11 cellular contexts compared by ENCODE assay signal in genomic region chr11:64888406-64888757, GRCh38. TPM values are rescaled to one million over a fixed set of nuclear protein-coding genes. Genes with fewer than 3 reads are reported as not detected.
DNase-seq lines count a peak whose midpoint lies in the region; ATAC-seq, FAIRE-seq and TF ChIP-seq lines count a peak whose summit lies in the region.
"Had no signal": no experiment of that assay in that cellular context is flagged by ENCODE, and none has a peak within 500 bp of the region (broad histone marks: within the 10 kb centered on the region; RNA-seq: fewer than 3 reads in every experiment).

No MANE protein-coding gene starts in this region.

- peak overlapping the region; percentile 65 for H3K4me3 Mint-ChIP-seq in activated T-cell treated with anti-CD3 and anti-CD28 coated beads, Interleukin-2, amount 50 U/mL, for 24 hours
- peak overlapping the region; percentile 55 for H3K4me3 Mint-ChIP-seq in activated CD8-positive, alpha-beta T cell treated with anti-CD3 and anti-CD28 coated beads for 36 hours
- H3K4me3 Mint-ChIP-seq in stimulated activated naive CD8-positive, alpha-beta T cell treated with anti-CD3 and anti-CD28 coated beads, Interleukin-15, amount 100 ng/mL, for 72 hours, result peak overlapping the region; percentile 72 to 87

- peaks cover 0 to 20% of the 10 kb centered on the region in 2 donors for H3K4me1 ChIP-seq in kidney (ENCODE audit: control insufficient read depth in 1 of 2, insufficient read depth in 1 of 2, low read depth in 1 of 2, low read length in 2 of 2)

- intact Hi-C loops in activated CD8-positive, alpha-beta T cell treated with anti-CD3 and anti-CD28 coated beads for 36 hours (cut with micrococcal nuclease), result no loop called here
- intact Hi-C loops in kidney (cut with DNase I), result no loop called here

- CTCF ChIA-PET in activated CD8-positive, alpha-beta T cell treated with anti-CD3 and anti-CD28 coated beads for 36 hours (lab: Charles Lee), result interaction anchor here (0.6 to 29.9 kb wide), 14 partner anchors 9 to 125 kb away, joined by 3 to 1168 read pairs (median 4); partner anchors contain the start of genes CDC42BPG, MEN1 and PPP2R5B

- H3K9ac ChIP-seq in kidney (ENCODE audit: low read length in 2 of 2), result no peak overlapping the region

- H3K27ac ChIP-seq in kidney (ENCODE audit: low read depth in 2 of 2, low read length in 2 of 2), result peak overlapping the region; percentile 20 to 27

- H3K36me3 ChIP-seq in kidney (ENCODE audit: control insufficient read depth in 1 of 2, insufficient read depth in 2 of 2, low read length in 2 of 2), result no peaks in the 10 kb centered on the region

- no peak for FAIRE-seq in kidney (lab: Jason Lieb, UNC)

- H3K27me3 Mint-ChIP-seq in activated T-cell treated with anti-CD3 and anti-CD28 coated beads, Interleukin-2, amount 50 U/mL, for 24 hours, result no peaks in the 10 kb centered on the region
- H3K27me3 Mint-ChIP-seq in activated CD8-positive, alpha-beta T cell treated with anti-CD3 and anti-CD28 coated beads for 36 hours, result no peaks in the 10 kb centered on the region
- no peaks in the 10 kb centered on the region for H3K27me3 Mint-ChIP-seq in stimulated activated naive CD8-positive, alpha-beta T cell treated with anti-CD3 and anti-CD28 coated beads, Interleukin-15, amount 100 ng/mL, for 72 hours

- ATAC-seq in activated CD8-positive, alpha-beta T cell treated with anti-CD3 and anti-CD28 coated beads for 36 hours, result no peak
- ATAC-seq in stimulated activated naive CD8-positive, alpha-beta T cell treated with anti-CD3 and anti-CD28 coated beads, Interleukin-15, amount 100 ng/mL, for 72 hours, result no peak
- no peak for ATAC-seq in HG02678 (IDR thresholded peaks at IDR 0.05; ENCODE audit: unreplicated experiment)
- ATAC-seq in HG03159 (IDR thresholded peaks at IDR 0.05; ENCODE audit: unreplicated experiment), result no peak

- no peak for TF ChIP-seq CTCF in activated CD8-positive, alpha-beta T cell treated with anti-CD3 and anti-CD28 coated beads for 36 hours (IDR thresholded peaks at IDR 0.05)
- TF ChIP-seq CTCF in kidney (IDR thresholded peaks at IDR 0.05; ENCODE audit: borderline replicate concordance, extremely low read depth, insufficient read depth), result no peak

- H3K4me1 Mint-ChIP-seq in activated T-cell treated with anti-CD3 and anti-CD28 coated beads, Interleukin-2, amount 50 U/mL, for 24 hours (ENCODE audit: low read depth), result peaks cover 30% of the 10 kb centered on the region
- H3K4me1 Mint-ChIP-seq in activated CD8-positive, alpha-beta T cell treated with anti-CD3 and anti-CD28 coated beads for 36 hours (ENCODE audit: low read depth), result peaks cover 33% of the 10 kb centered on the region
- peaks cover 49% of the 10 kb centered on the region for H3K4me1 Mint-ChIP-seq in stimulated activated naive CD8-positive, alpha-beta T cell treated with anti-CD3 and anti-CD28 coated beads, Interleukin-15, amount 100 ng/mL, for 72 hours

- peak overlapping the region; percentile 82 for H3K27ac Mint-ChIP-seq in activated T-cell treated with anti-CD3 and anti-CD28 coated beads, Interleukin-2, amount 50 U/mL, for 24 hours
- H3K27ac Mint-ChIP-seq in activated CD8-positive, alpha-beta T cell treated with anti-CD3 and anti-CD28 coated beads for 36 hours, result peak overlapping the region; percentile 74
- H3K27ac Mint-ChIP-seq in stimulated activated naive CD8-positive, alpha-beta T cell treated with anti-CD3 and anti-CD28 coated beads, Interleukin-15, amount 100 ng/mL, for 72 hours, result no peak overlapping the region

- H3K9me3 Mint-ChIP-seq in activated T-cell treated with anti-CD3 and anti-CD28 coated beads, Interleukin-2, amount 50 U/mL, for 24 hours, result no peaks in the 10 kb centered on the region
- H3K9me3 Mint-ChIP-seq in activated CD8-positive, alpha-beta T cell treated with anti-CD3 and anti-CD28 coated beads for 36 hours, result no peaks in the 10 kb centered on the region
- no peaks in the 10 kb centered on the region for H3K9me3 Mint-ChIP-seq in stimulated activated naive CD8-positive, alpha-beta T cell treated with anti-CD3 and anti-CD28 coated beads, Interleukin-15, amount 100 ng/mL, for 72 hours

- DNase-seq in activated T-cell treated with anti-CD3 and anti-CD28 coated beads, Interleukin-2, amount 50 U/mL, for 24 hours, result no peak
- DNase-seq in activated T-cell treated with anti-CD3 and anti-CD28 coated beads, Interleukin-2, amount 50 U/mL, for 1 hour, result no peak
- DNase-seq in activated CD8-positive, alpha-beta T cell treated with anti-CD3 and anti-CD28 coated beads for 36 hours, result no peak
- no peak for DNase-seq in kidney
- no peak for DNase-seq in stimulated activated naive CD8-positive, alpha-beta T cell treated with anti-CD3 and anti-CD28 coated beads, Interleukin-15, amount 100 ng/mL, for 72 hours
- DNase-seq in SHP77 (lab: John Stamatoyannopoulos, UW), result no peak

- POLR2A ChIA-PET in activated CD8-positive, alpha-beta T cell treated with anti-CD3 and anti-CD28 coated beads for 36 hours (lab: Charles Lee), result interaction anchor here (1.0 to 5.6 kb wide), 7 partner anchors 13 to 126 kb away, joined by 3 to 51 read pairs (median 5); partner anchors contain the start of gene ARL2

- H3K36me3 Mint-ChIP-seq in activated T-cell treated with anti-CD3 and anti-CD28 coated beads, Interleukin-2, amount 50 U/mL, for 24 hours (ENCODE audit: low read depth), result no peaks in the 10 kb centered on the region
- no peaks in the 10 kb centered on the region for H3K36me3 Mint-ChIP-seq in activated CD8-positive, alpha-beta T cell treated with anti-CD3 and anti-CD28 coated beads for 36 hours (ENCODE audit: low read depth)

- peak overlapping the region; percentile 27 to 29 for H3K4me3 ChIP-seq in kidney (ENCODE audit: low read length in 2 of 2)

- no peaks in the 10 kb centered on the region for H3K9me3 ChIP-seq in kidney (ENCODE audit: control insufficient read depth in 1 of 2, low read length in 2 of 2)

RNA-seq across cellular contexts. Expression of gene EHD1, which starts 10.0 kb away (rescaled TPM):
- 10 to 100 TPM; 60.3 to 65.1 TPM for total RNA-seq in activated CD8-positive, alpha-beta T cell treated with anti-CD3 and anti-CD28 coated beads for 36 hours
- 76.1 TPM for total RNA-seq in kidney
- 48.9 TPM for polyA plus RNA-seq in kidney (ENCODE audit: insufficient read depth, low read depth, low replicate concordance)

RNA-seq across cellular contexts. Expression of gene ATG2A, which starts 28.6 kb away (rescaled TPM):
- total RNA-seq in activated CD8-positive, alpha-beta T cell treated with anti-CD3 and anti-CD28 coated beads for 36 hours, result 10 to 100 TPM; 17.1 to 17.5 TPM
- 26.9 TPM for total RNA-seq in kidney
- polyA plus RNA-seq in kidney (ENCODE audit: insufficient read depth, low read depth, low replicate concordance), result 16.8 TPM

RNA-seq across cellular contexts. Expression of gene PPP2R5B, which starts 36.1 kb away (rescaled TPM):
- total RNA-seq in activated CD8-positive, alpha-beta T cell treated with anti-CD3 and anti-CD28 coated beads for 36 hours, result 10 to 100 TPM; 20.2 to 21.2 TPM
- total RNA-seq in kidney, result 21.2 TPM
- 16.8 TPM for polyA plus RNA-seq in kidney (ENCODE audit: insufficient read depth, low read depth, low replicate concordance)

RNA-seq across cellular contexts. Expression of gene CDC42BPG, which starts 43.9 kb away (rescaled TPM):
- under 1 TPM; 0.31 to 0.61 TPM for total RNA-seq in activated CD8-positive, alpha-beta T cell treated with anti-CD3 and anti-CD28 coated beads for 36 hours
- 20.7 TPM for total RNA-seq in kidney
- 4.5 TPM for polyA plus RNA-seq in kidney (ENCODE audit: insufficient read depth, low read depth, low replicate concordance)

RNA-seq across cellular contexts. Expression of gene GPHA2, which starts 47.3 kb away (rescaled TPM):
- total RNA-seq in activated CD8-positive, alpha-beta T cell treated with anti-CD3 and anti-CD28 coated beads for 36 hours, result not detected
- not detected for total RNA-seq in kidney
- polyA plus RNA-seq in kidney (ENCODE audit: insufficient read depth, low read depth, low replicate concordance), result 0.99 TPM
- total RNA-seq: LHCN-M2, pulmonary artery endothelial cell had no signal
- polyA plus RNA-seq: AG04450 had no signal

Comparison
In these comparisons a context has a peak if more than half of its experiments do, and no peak if none do; other contexts are left out.
1. H3K27ac Mint-ChIP-seq: peak in activated T-cell treated with anti-CD3 and anti-CD28 coated beads, Interleukin-2, amount 50 U/mL, for 24 hours (single experiment) and activated CD8-positive, alpha-beta T cell treated with anti-CD3 and anti-CD28 coated beads for 36 hours (single experiment); none in stimulated activated naive CD8-positive, alpha-beta T cell treated with anti-CD3 and anti-CD28 coated beads, Interleukin-15, amount 100 ng/mL, for 72 hours (0 of 2).
2. Peak in every context shown above with its lines, with median percentiles within 50 percentile points of each other: H3K4me3 Mint-ChIP-seq.